9 cellular contexts compared by ENCODE assay signal in genomic region chr2:218257390-218257981, GRCh38. TPM values are rescaled to one million over a fixed set of nuclear protein-coding genes. Genes with fewer than 3 reads are reported as not detected.
A peak's percentile ranks its signal among the peaks of the same experiment; 100 is the strongest.
DNase-seq lines count a peak whose midpoint lies in the region; ATAC-seq, FAIRE-seq and TF ChIP-seq lines count a peak whose summit lies in the region.
"Had no signal": no experiment of that assay in that cellular context is flagged by ENCODE, and none has a peak within 500 bp of the region (broad histone marks: within the 10 kb centered on the region; RNA-seq: fewer than 3 reads in every experiment).

No MANE protein-coding gene starts in this region.

- POLR2A ChIA-PET in activated CD4-positive, alpha-beta T cell treated with anti-CD3 and anti-CD28 coated beads, Interleukin-2, amount 10 ng/mL, durations not matched to agents 7 days and 5 days (lab: Charles Lee): interaction anchor here (0.6 kb wide), 1 partner anchor 103 kb away, joined by 4 read pairs; no protein-coding TSS in a partner anchor

- H3K27me3 Mint-ChIP-seq in activated CD4-positive, alpha-beta T cell treated with anti-CD3 and anti-CD28 coated beads, Interleukin-2, amount 10 ng/mL, durations not matched to agents 7 days and 5 days: no peaks in the 10 kb centered on the region
- no peaks in the 10 kb centered on the region for H3K27me3 Mint-ChIP-seq in osteocyte (ENCODE audit: unreplicated experiment)

- H3K36me3 Mint-ChIP-seq in activated CD4-positive, alpha-beta T cell treated with anti-CD3 and anti-CD28 coated beads, Interleukin-2, amount 10 ng/mL, durations not matched to agents 7 days and 5 days (ENCODE audit: low read depth): peaks cover 33% of the 10 kb centered on the region
- H3K36me3 Mint-ChIP-seq in osteocyte (ENCODE audit: unreplicated experiment): peaks cover 26% of the 10 kb centered on the region

- H3K4me3 Mint-ChIP-seq in activated CD4-positive, alpha-beta T cell treated with anti-CD3 and anti-CD28 coated beads, Interleukin-2, amount 10 ng/mL, durations not matched to agents 7 days and 5 days: no peak overlapping the region
- H3K4me3 Mint-ChIP-seq in osteocyte (ENCODE audit: unreplicated experiment): no peak overlapping the region

- peak; percentile 60 for DNase-seq in GDM1 (lab: John Stamatoyannopoulos, UW)
- DNase-seq in KG1 (lab: John Stamatoyannopoulos, UW): peak; percentile 39
- peak; percentile 67 for DNase-seq in activated CD4-positive, alpha-beta T cell treated with anti-CD3 and anti-CD28 coated beads, Interleukin-2, amount 10 ng/mL, durations not matched to agents 7 days and 5 days
- DNase-seq in effector CD8-positive, alpha-beta T cell (lab: John Stamatoyannopoulos, UW): peak; percentile 44
- no peak for DNase-seq in osteocyte (ENCODE audit: extremely low spot score, unreplicated experiment)
- DNase-seq in urothelium cell line (ENCODE audit: low spot score): peak; percentile 49
- no peak for DNase-seq in NCI-H1105 treated with DMSO at 0.1 percent for 48 hours (lab: John Stamatoyannopoulos, UW)

- H3K4me1 Mint-ChIP-seq in activated CD4-positive, alpha-beta T cell treated with anti-CD3 and anti-CD28 coated beads, Interleukin-2, amount 10 ng/mL, durations not matched to agents 7 days and 5 days: peaks cover 21% of the 10 kb centered on the region
- H3K4me1 Mint-ChIP-seq in osteocyte (ENCODE audit: unreplicated experiment): peaks cover 24% of the 10 kb centered on the region

- no peak for FAIRE-seq in urothelium cell line (lab: Jason Lieb, UNC)
- FAIRE-seq: colon had no signal

- peak; percentile 81 for ATAC-seq in GM21529 (IDR thresholded peaks at IDR 0.05; ENCODE audit: unreplicated experiment)

- peak overlapping the region; percentile 80 for H3K27ac Mint-ChIP-seq in activated CD4-positive, alpha-beta T cell treated with anti-CD3 and anti-CD28 coated beads, Interleukin-2, amount 10 ng/mL, durations not matched to agents 7 days and 5 days
- no peak overlapping the region for H3K27ac Mint-ChIP-seq in osteocyte (ENCODE audit: unreplicated experiment)

- CTCF ChIA-PET in activated CD4-positive, alpha-beta T cell treated with anti-CD3 and anti-CD28 coated beads, Interleukin-2, amount 10 ng/mL, durations not matched to agents 7 days and 5 days (lab: Charles Lee): interaction anchor here (0.6 to 2.9 kb wide), 17 partner anchors 8 to 382 kb away, joined by 3 to 14 read pairs (median 5); partner anchors contain the start of genes AAMP, ARPC2 and PNKD

- TF ChIP-seq CTCF in osteocyte (IDR thresholded peaks at IDR 0.05): peak; percentile 56

- no peaks in the 10 kb centered on the region for H3K9me3 Mint-ChIP-seq in activated CD4-positive, alpha-beta T cell treated with anti-CD3 and anti-CD28 coated beads, Interleukin-2, amount 10 ng/mL, durations not matched to agents 7 days and 5 days
- H3K9me3 Mint-ChIP-seq in osteocyte (ENCODE audit: unreplicated experiment): no peaks in the 10 kb centered on the region

RNA-seq across cellular contexts. Expression of gene GPBAR1, which starts 3.3 kb away (rescaled TPM):
- total RNA-seq in activated CD4-positive, alpha-beta T cell treated with anti-CD3 and anti-CD28 coated beads, Interleukin-2, amount 10 ng/mL, durations not matched to agents 7 days and 5 days: 1 to 10 TPM; 1.0 to 1.2 TPM
- not detected in 2 replicates for total RNA-seq in osteocyte

RNA-seq across cellular contexts. Expression of gene AAMP, which starts 12.5 kb away (rescaled TPM):
- total RNA-seq in activated CD4-positive, alpha-beta T cell treated with anti-CD3 and anti-CD28 coated beads, Interleukin-2, amount 10 ng/mL, durations not matched to agents 7 days and 5 days: 10 to 100 TPM; 42.3 to 51.1 TPM
- 62.9 and 66.3 TPM in 2 replicates for total RNA-seq in osteocyte

RNA-seq across cellular contexts. Expression of gene PNKD, which starts 12.8 kb away (rescaled TPM):
- 10 to 100 TPM; 34.0 to 39.1 TPM for total RNA-seq in activated CD4-positive, alpha-beta T cell treated with anti-CD3 and anti-CD28 coated beads, Interleukin-2, amount 10 ng/mL, durations not matched to agents 7 days and 5 days
- 43.0 and 45.0 TPM in 2 replicates for total RNA-seq in osteocyte

RNA-seq across cellular contexts. Expression of gene TMBIM1, which starts 34.8 kb away (rescaled TPM):
- 100 to 1,000 TPM in 1 of 2 experiments, 10 to 100 TPM in 1; 99.3 to 101 TPM for total RNA-seq in activated CD4-positive, alpha-beta T cell treated with anti-CD3 and anti-CD28 coated beads, Interleukin-2, amount 10 ng/mL, durations not matched to agents 7 days and 5 days
- 86.4 and 97.4 TPM in 2 replicates for total RNA-seq in osteocyte

RNA-seq across cellular contexts. Expression of gene ARPC2, which starts 40.5 kb away (rescaled TPM):
- 100 to 1,000 TPM; 708 to 729 TPM for total RNA-seq in activated CD4-positive, alpha-beta T cell treated with anti-CD3 and anti-CD28 coated beads, Interleukin-2, amount 10 ng/mL, durations not matched to agents 7 days and 5 days
- 265 and 284 TPM in 2 replicates for total RNA-seq in osteocyte

Comparison
In these comparisons a context has a peak if more than half of its experiments do, and no peak if none do; other contexts are left out.
1. DNase-seq: peak in GDM1 (single experiment), KG1 (single experiment), activated CD4-positive, alpha-beta T cell treated with anti-CD3 and anti-CD28 coated beads, Interleukin-2, amount 10 ng/mL, durations not matched to agents 7 days and 5 days (single experiment), effector CD8-positive, alpha-beta T cell (single experiment) and urothelium cell line (single experiment); none in osteocyte (single experiment) and NCI-H1105 treated with DMSO at 0.1 percent for 48 hours (single experiment).